Comparison of ENCODE assay signal across 19 cellular contexts in genomic region chr3:129286081-129286480, GRCh38. TPM values are rescaled to one million over a fixed set of nuclear protein-coding genes. Genes with fewer than 3 reads are reported as not detected.
A peak's percentile ranks its signal among the peaks of the same experiment; 100 is the strongest.
DNase-seq lines count a peak whose midpoint lies in the region; ATAC-seq and TF ChIP-seq lines count a peak whose summit lies in the region.
"Had no signal": no experiment of that assay in that cellular context is flagged by ENCODE, and none has a peak within 500 bp of the region (broad histone marks: within the 10 kb centered on the region; RNA-seq: fewer than 3 reads in every experiment).

No MANE protein-coding gene starts in this region.

- H3K36me3 Mint-ChIP-seq in T-helper 17 cell (ENCODE audit: low read depth) (no peaks in the 10 kb centered on the region), WTC11 (peaks cover 10% of the 10 kb centered on the region)

- no peaks in the 10 kb centered on the region for H3K9me3 Mint-ChIP-seq in WTC11
- H3K9me3 Mint-ChIP-seq: CD8-positive, alpha-beta memory T cell; HFFc6 had no signal

- CTCF ChIA-PET in WTC11 (lab: Charles Lee), result no interaction called here

- POLR2A ChIA-PET in WTC11 (lab: Charles Lee), result no interaction called here

- peaks cover 22% of the 10 kb centered on the region for H3K4me1 Mint-ChIP-seq in T-helper 17 cell
- peaks cover 9% of the 10 kb centered on the region for H3K4me1 Mint-ChIP-seq in WTC11

- no peak overlapping the region for H3K4me3 Mint-ChIP-seq in T-helper 17 cell
- H3K4me3 Mint-ChIP-seq in WTC11, result no peak overlapping the region
- H3K4me3 Mint-ChIP-seq: CD8-positive, alpha-beta memory T cell; HFFc6 had no signal

- TF ChIP-seq CTCF in fibroblast of villous mesenchyme (IDR thresholded peaks at IDR 0.05; ENCODE audit: insufficient read depth, low read depth, low read length) (no peak), WTC11 (IDR thresholded peaks at IDR 0.05) (no peak)

- no peaks in the 10 kb centered on the region for H3K27me3 Mint-ChIP-seq in T-helper 17 cell
- no peaks in the 10 kb centered on the region for H3K27me3 Mint-ChIP-seq in WTC11 (ENCODE audit: low read depth)
- H3K27me3 Mint-ChIP-seq: CD8-positive, alpha-beta memory T cell had no signal

- peak; percentile 53 for DNase-seq in DMS 273 (lab: John Stamatoyannopoulos, UW; ENCODE audit: unreplicated experiment)
- no peak for DNase-seq in DMS 273 treated with DMSO at 0.1 percent for 48 hours (lab: John Stamatoyannopoulos, UW)
- peak; percentile 13 for DNase-seq in HCEC 1CT
- DNase-seq in T-helper 17 cell, result no peak
- peak; percentile 97 for DNase-seq in fibroblast of villous mesenchyme (ENCODE audit: low read depth)
- DNase-seq in WTC11 (ENCODE audit: low spot score), result no peak
- no peak for DNase-seq in epidermal melanocyte (ENCODE audit: insufficient read length, low spot score)
- DNase-seq: CD8-positive, alpha-beta memory T cell; HFFc6; KG1; MG63; NCI-H1092 treated with DMSO at 0.1 percent for 48 hours; NCI-H2081 treated with DMSO at 0.1 percent for 48 hours; NCI-H226; NCI-H69; PC-3 had no signal

- no peaks in the 10 kb centered on the region for H3K9me3 ChIP-seq in T-helper 17 cell (ENCODE audit: control insufficient read depth, low read length, poor library complexity, severe bottlenecking)
- H3K9me3 ChIP-seq: BLaER1, MG63, SJSA1 had no signal

- no peak overlapping the region for H3K4me3 ChIP-seq in fibroblast of villous mesenchyme (ENCODE audit: low read depth, low read length)
- H3K4me3 ChIP-seq: BLaER1, MG63, SJSA1 had no signal

- H3K27ac Mint-ChIP-seq in T-helper 17 cell, result peak overlapping the region; percentile 34
- H3K27ac Mint-ChIP-seq in WTC11, result no peak overlapping the region
- H3K27ac Mint-ChIP-seq: HFFc6 had no signal

- ATAC-seq in T-helper 17 cell (no peak), WTC11 (no peak), GM21423 (IDR thresholded peaks at IDR 0.05; ENCODE audit: unreplicated experiment) (no peak)
- ATAC-seq: PC-3 had no signal

TF ChIP-seq in WTC11, 78 proteins besides CTCF, POLR2A, EP300 and RAD21:
- TF ChIP-seq KAT7 (CRISPR knock-in tag; IDR thresholded peaks at IDR 0.05; ENCODE audit: borderline replicate concordance), result no peak
- TF ChIP-seq FOXK1 (CRISPR knock-in tag; IDR thresholded peaks at IDR 0.05), result no peak
- no peak for TF ChIP-seq OVOL2 (CRISPR knock-in tag; IDR thresholded peaks at IDR 0.05; ENCODE audit: borderline replicate concordance)

RNA-seq across cellular contexts. Expression of gene HMCES, which starts 7.4 kb away (rescaled TPM):
- total RNA-seq in T-helper 17 cell (10 to 100 TPM; 48.2 to 55.3 TPM), fibroblast of villous mesenchyme (18.0 and 29.4 TPM in 2 replicates), WTC11 (2021) (44.0 to 49.5 TPM (median 47.7 TPM) in 3 replicates)

RNA-seq across cellular contexts. Expression of gene COPG1, which starts 36.7 kb away (rescaled TPM):
- total RNA-seq in T-helper 17 cell (100 to 1,000 TPM; 101 to 102 TPM), fibroblast of villous mesenchyme (371 and 402 TPM in 2 replicates), WTC11 (2021) (121 to 132 TPM (median 129 TPM) in 3 replicates)

Comparison
In these comparisons a context has a peak if more than half of its experiments do, and no peak if none do; other contexts are left out.
1. DNase-seq: peak in DMS 273 (single experiment), HCEC 1CT (single experiment) and fibroblast of villous mesenchyme (single experiment); none in DMS 273 treated with DMSO at 0.1 percent for 48 hours (single experiment), T-helper 17 cell (0 of 3), WTC11 (single experiment) and epidermal melanocyte (single experiment).